ENCODE assay signal across 8 cellular contexts in genomic region chr9:137176302-137177182, GRCh38. TPM values are rescaled to one million over a fixed set of nuclear protein-coding genes. Genes with fewer than 3 reads are reported as not detected.
DNase-seq lines count a peak whose midpoint lies in the region; ATAC-seq and TF ChIP-seq lines count a peak whose summit lies in the region.

No MANE protein-coding gene starts in this region.

- H3K79me2 ChIP-seq in GM23338 (replicated peaks; ENCODE audit: insufficient read depth) (no peaks in the 10 kb centered on the region), fibroblast of lung (ENCODE audit: control insufficient read depth, insufficient read depth, low read length) (no peaks in the 10 kb centered on the region), smooth muscle cell (ENCODE audit: low read depth) (no peaks in the 10 kb centered on the region)

- no TSS peak for BruUV-seq in Calu3 (replicated peaks; lab: Mats Ljungman, UMichigan)

- peaks cover 1% of the 10 kb centered on the region; the same call in 1 of the 2 replicates for H3K27me3 ChIP-seq in GM23338 (ENCODE audit: insufficient read depth)
- H3K27me3 ChIP-seq in fibroblast of lung (ENCODE audit: control insufficient read depth, insufficient read depth, low read length), result no peaks in the 10 kb centered on the region
- peaks cover 9% of the 10 kb centered on the region for H3K27me3 ChIP-seq in smooth muscle cell (ENCODE audit: low read depth)

- CTCF ChIA-PET in Calu3 (lab: Charles Lee), result interaction anchor here (0.5 to 1.3 kb wide), 5 partner anchors 45 to 90 kb away, joined by 3 to 8 read pairs (median 3); partner anchors contain the start of gene RNF224

- in situ Hi-C loops in SK-MEL-5 (cut with HindIII; ENCODE audit: low pct_unique_long_range_greater_than_20kb, low sequenced_read_pairs), result no loop called here

- ATAC-seq in GM23338 (peak; percentile 67), GM19467 (IDR thresholded peaks at IDR 0.05; ENCODE audit: unreplicated experiment) (no peak)

- WGBS in smooth muscle cell (ENCODE audit: low lambda C conversion rate), result 65% methylated on average over 17 of the region's 17 CpGs

- TF ChIP-seq CTCF in Calu3 (IDR thresholded peaks at IDR 0.05; ENCODE audit: unreplicated experiment), result no peak
- peak; percentile 43 to 58 for TF ChIP-seq CTCF in GM23338 (conservative IDR thresholded peaks at IDR 0.05; ENCODE audit: low read depth in 2 of 2)
- TF ChIP-seq CTCF in fibroblast of lung (conservative IDR thresholded peaks at IDR 0.05 in 1 of 2, IDR thresholded peaks at IDR 0.05 in 1 of 2; ENCODE audit: low read depth in 1 of 2, low read length in 2 of 2), result peak; percentile 29 to 65
- TF ChIP-seq CTCF in smooth muscle cell (IDR thresholded peaks at IDR 0.05; ENCODE audit: borderline replicate concordance, insufficient read depth, poor library complexity, severe bottlenecking), result peak; percentile 36

- H3K4me2 ChIP-seq in GM23338 (no peak overlapping the region), fibroblast of lung (ENCODE audit: extremely low read depth, insufficient read depth, low read length) (no peak overlapping the region), smooth muscle cell (no peak overlapping the region)

- H3K27ac ChIP-seq in GM23338 (ENCODE audit: low read depth) (no peak overlapping the region), fibroblast of lung (ENCODE audit: insufficient read depth, low read length) (no peak overlapping the region), smooth muscle cell (ENCODE audit: low read depth) (no peak overlapping the region)

- H3K27ac Mint-ChIP-seq in Calu3 (ENCODE audit: unreplicated experiment), result no peak overlapping the region
- no peak overlapping the region for H3K27ac Mint-ChIP-seq in GM23338

- H3K36me3 ChIP-seq in GM23338 (ENCODE audit: insufficient read depth), result no peaks in the 10 kb centered on the region
- H3K36me3 ChIP-seq in fibroblast of lung (ENCODE audit: control insufficient read depth, insufficient read depth, low read length), result peaks cover 21% of the 10 kb centered on the region
- H3K36me3 ChIP-seq in smooth muscle cell (ENCODE audit: low read depth), result no peaks in the 10 kb centered on the region

- intact Hi-C loops in Calu3 (cut with micrococcal nuclease; ENCODE audit: unreplicated experiment), result loop anchor here (5.0 kb wide), 1 partner anchor 51 kb away; the partner anchor contains the start of genes CYSRT1 and RNF224

- H2AFZ ChIP-seq in GM23338 (no peak overlapping the region), fibroblast of lung (ENCODE audit: low read length) (no peak overlapping the region), smooth muscle cell (ENCODE audit: low read depth) (no peak overlapping the region)

- no peak overlapping the region for H3K4me3 ChIP-seq in GM23338
- H3K4me3 ChIP-seq in fibroblast of lung (replicated peaks in 1 of 4; ENCODE audit: control extremely low read depth in 1 of 4, insufficient read depth in 1 of 4, low read depth in 3 of 4, low read length in 4 of 4), result no peak overlapping the region
- H3K4me3 ChIP-seq in smooth muscle cell, result no peak overlapping the region

- no peaks in the 10 kb centered on the region for H4K20me1 ChIP-seq in GM23338 (replicated peaks; ENCODE audit: insufficient read depth)
- H4K20me1 ChIP-seq in fibroblast of lung (ENCODE audit: control insufficient read depth, extremely low read depth, insufficient read depth, low read length), result no peaks in the 10 kb centered on the region
- H4K20me1 ChIP-seq in smooth muscle cell (ENCODE audit: low read depth), result no peaks in the 10 kb centered on the region

- peaks cover 9% of the 10 kb centered on the region for H3K4me1 Mint-ChIP-seq in Calu3 (ENCODE audit: low read depth, unreplicated experiment)
- no peaks in the 10 kb centered on the region; the same call in 1 of the 3 replicates for H3K4me1 Mint-ChIP-seq in GM23338

- H3K9me3 Mint-ChIP-seq in Calu3 (ENCODE audit: low read depth, unreplicated experiment) (no peaks in the 10 kb centered on the region), GM23338 (no peaks in the 10 kb centered on the region)

- H3K4me1 ChIP-seq in GM23338 (ENCODE audit: insufficient read depth) (no peaks in the 10 kb centered on the region), fibroblast of lung (ENCODE audit: control insufficient read depth, extremely low read depth, insufficient read depth, low read length) (peaks cover 2% of the 10 kb centered on the region), smooth muscle cell (ENCODE audit: low read depth) (no peaks in the 10 kb centered on the region)

- H3F3A ChIP-seq in GM23338 (replicated peaks; ENCODE audit: low read depth) (peaks cover 7% of the 10 kb centered on the region; the same call in 1 of the 2 replicates), smooth muscle cell (ENCODE audit: low read depth) (no peaks in the 10 kb centered on the region)

- H3K9me2 ChIP-seq in GM23338 (ENCODE audit: insufficient read depth), result no peaks in the 10 kb centered on the region

- H3K36me3 Mint-ChIP-seq in Calu3 (ENCODE audit: insufficient read depth, unreplicated experiment), result peaks cover 8% of the 10 kb centered on the region
- H3K36me3 Mint-ChIP-seq in GM23338 (ENCODE audit: low read depth), result peaks cover 4% of the 10 kb centered on the region; the same call in 1 of the 3 replicates

- H3K9me3 ChIP-seq in fibroblast of lung (ENCODE audit: control insufficient read depth, insufficient read depth, low read depth, low read length) (no peaks in the 10 kb centered on the region), smooth muscle cell (replicated peaks; ENCODE audit: low read depth) (no peaks in the 10 kb centered on the region)

- no peak overlapping the region for H3K9ac ChIP-seq in fibroblast of lung (ENCODE audit: insufficient read depth, low read length)
- no peak overlapping the region for H3K9ac ChIP-seq in smooth muscle cell (ENCODE audit: low read depth)

- H3K4me3 Mint-ChIP-seq in Calu3 (ENCODE audit: low read depth, unreplicated experiment) (no peak overlapping the region), GM23338 (no peak overlapping the region)

- DNase-seq in Calu3 (peak; percentile 51), GM23338 (ENCODE audit: low spot score) (peak; percentile 70), SK-MEL-5 (ENCODE audit: low read depth, low spot score) (peak; percentile 78), fibroblast of lung (ENCODE audit: low read depth in 2 of 2) (peak; percentile 18 to 26), smooth muscle cell (lab: John Stamatoyannopoulos, UW; ENCODE audit: unreplicated experiment) (no peak), SHP77 treated with DMSO at 0.1 percent for 48 hours (lab: John Stamatoyannopoulos, UW) (no peak), OCI-M2 (lab: John Stamatoyannopoulos, UW; ENCODE audit: unreplicated experiment) (no peak)

- peaks cover 11% of the 10 kb centered on the region for H3K27me3 Mint-ChIP-seq in Calu3 (ENCODE audit: unreplicated experiment)
- peaks cover 8% of the 10 kb centered on the region for H3K27me3 Mint-ChIP-seq in GM23338 (ENCODE audit: insufficient read depth, low read depth, poor library complexity)

RNA-seq across cellular contexts. Expression of gene TMEM210, which starts 4.7 kb away (rescaled TPM):
- total RNA-seq in Calu3 (2022), result not detected in 2 replicates
- total RNA-seq in GM23338 (2014; rRNA removed; shearing (Covaris generic)), result not detected in 2 replicates
- not detected in 2 replicates for polyA plus RNA-seq in GM23338 (2016; fragmentation: Nextera tagmentation; extraction: Ambion mirVana)
- total RNA-seq in SK-MEL-5 (2014; rRNA removed; shearing (Covaris generic)), result not detected in 2 replicates
- not detected in 2 replicates for polyA plus RNA-seq in SK-MEL-5 (2015; cell fraction: cytosol; rRNA removed)
- not detected in 2 replicates for polyA plus RNA-seq in SK-MEL-5 (2015; cell fraction: nucleus; rRNA removed)
- total RNA-seq in fibroblast of lung, result not detected in 2 replicates
- polyA plus RNA-seq in fibroblast of lung, result not detected in 2 replicates
- not detected in 2 replicates for polyA plus RNA-seq in fibroblast of lung (2012)
- polyA minus RNA-seq in fibroblast of lung (ENCODE audit: low replicate concordance), result not detected in 2 replicates
- total RNA-seq in smooth muscle cell, result not detected in 2 replicates
- polyA plus RNA-seq in smooth muscle cell, result not detected in 2 replicates

RNA-seq across cellular contexts. Expression of gene LRRC26, which starts 6.7 kb away (rescaled TPM):
- 0.52 and 0.98 TPM in 2 replicates for total RNA-seq in Calu3 (2022)
- 0.16 and 0.21 TPM in 2 replicates for total RNA-seq in GM23338 (2014; rRNA removed; shearing (Covaris generic))
- polyA plus RNA-seq in GM23338 (2016; fragmentation: Nextera tagmentation; extraction: Ambion mirVana), result 3.0 and 4.3 TPM in 2 replicates
- 0.40 TPM in 1 of 2 replicates, not detected in the other for total RNA-seq in SK-MEL-5 (2014; rRNA removed; shearing (Covaris generic))
- polyA plus RNA-seq in SK-MEL-5 (2015; cell fraction: cytosol; rRNA removed), result 0.43 and 0.81 TPM in 2 replicates
- polyA plus RNA-seq in SK-MEL-5 (2015; cell fraction: nucleus; rRNA removed), result 0.83 TPM in 1 of 2 replicates, not detected in the other
- not detected in 2 replicates for total RNA-seq in fibroblast of lung
- polyA plus RNA-seq in fibroblast of lung, result not detected in 2 replicates
- not detected in 2 replicates for polyA plus RNA-seq in fibroblast of lung (2012)
- not detected in 2 replicates for polyA minus RNA-seq in fibroblast of lung (ENCODE audit: low replicate concordance)
- total RNA-seq in smooth muscle cell, result not detected in 2 replicates
- not detected in 2 replicates for polyA plus RNA-seq in smooth muscle cell

RNA-seq across cellular contexts. Expression of gene ANAPC2, which starts 11.8 kb away (rescaled TPM):
- total RNA-seq in Calu3 (2022) (49.4 and 51.4 TPM in 2 replicates), fibroblast of lung (15.9 and 18.0 TPM in 2 replicates), smooth muscle cell (12.6 and 16.3 TPM in 2 replicates)
- total RNA-seq in GM23338 (2014; rRNA removed; shearing (Covaris generic)), result 41.5 and 42.9 TPM in 2 replicates
- polyA plus RNA-seq in GM23338 (2016; fragmentation: Nextera tagmentation; extraction: Ambion mirVana) (16.4 and 19.2 TPM in 2 replicates), fibroblast of lung (9.1 and 12.3 TPM in 2 replicates), smooth muscle cell (6.6 and 17.6 TPM in 2 replicates)
- total RNA-seq in SK-MEL-5 (2014; rRNA removed; shearing (Covaris generic)), result 9.0 and 12.0 TPM in 2 replicates
- polyA plus RNA-seq in SK-MEL-5 (2015; cell fraction: cytosol; rRNA removed), result 28.6 and 34.7 TPM in 2 replicates
- polyA plus RNA-seq in SK-MEL-5 (2015; cell fraction: nucleus; rRNA removed), result 228 and 280 TPM in 2 replicates
- polyA plus RNA-seq in fibroblast of lung (2012), result 15.1 and 23.3 TPM in 2 replicates
- 22.1 and 29.7 TPM in 2 replicates for polyA minus RNA-seq in fibroblast of lung (ENCODE audit: low replicate concordance)

RNA-seq across cellular contexts. Expression of gene SSNA1, which starts 11.9 kb away (rescaled TPM):
- 41.9 and 44.1 TPM in 2 replicates for total RNA-seq in Calu3 (2022)
- total RNA-seq in GM23338 (2014; rRNA removed; shearing (Covaris generic)), result 91.5 and 132 TPM in 2 replicates
- 154 TPM in 2 replicates for polyA plus RNA-seq in GM23338 (2016; fragmentation: Nextera tagmentation; extraction: Ambion mirVana)
- 59.2 and 60.9 TPM in 2 replicates for total RNA-seq in SK-MEL-5 (2014; rRNA removed; shearing (Covaris generic))
- 96.5 and 117 TPM in 2 replicates for polyA plus RNA-seq in SK-MEL-5 (2015; cell fraction: cytosol; rRNA removed)
- polyA plus RNA-seq in SK-MEL-5 (2015; cell fraction: nucleus; rRNA removed), result 29.2 and 31.6 TPM in 2 replicates
- 56.3 and 58.3 TPM in 2 replicates for total RNA-seq in fibroblast of lung
- polyA plus RNA-seq in fibroblast of lung, result 37.7 and 51.2 TPM in 2 replicates
- 62.2 and 95.4 TPM in 2 replicates for polyA plus RNA-seq in fibroblast of lung (2012)
- 21.3 and 25.8 TPM in 2 replicates for polyA minus RNA-seq in fibroblast of lung (ENCODE audit: low replicate concordance)
- total RNA-seq in smooth muscle cell, result 32.7 and 69.5 TPM in 2 replicates
- 84.9 and 94.1 TPM in 2 replicates for polyA plus RNA-seq in smooth muscle cell

RNA-seq across cellular contexts. Expression of gene TPRN, which starts 24.0 kb away (rescaled TPM):
- 18.3 and 20.3 TPM in 2 replicates for total RNA-seq in Calu3 (2022)
- 29.2 and 29.3 TPM in 2 replicates for total RNA-seq in GM23338 (2014; rRNA removed; shearing (Covaris generic))
- polyA plus RNA-seq in GM23338 (2016; fragmentation: Nextera tagmentation; extraction: Ambion mirVana), result 6.4 and 9.1 TPM in 2 replicates
- total RNA-seq in SK-MEL-5 (2014; rRNA removed; shearing (Covaris generic)), result 8.6 and 9.3 TPM in 2 replicates
- 14.2 and 19.1 TPM in 2 replicates for polyA plus RNA-seq in SK-MEL-5 (2015; cell fraction: cytosol; rRNA removed)
- polyA plus RNA-seq in SK-MEL-5 (2015; cell fraction: nucleus; rRNA removed), result 16.5 and 23.9 TPM in 2 replicates
- total RNA-seq in fibroblast of lung, result 5.1 and 5.8 TPM in 2 replicates
- polyA plus RNA-seq in fibroblast of lung, result 1.6 and 2.3 TPM in 2 replicates
- polyA plus RNA-seq in fibroblast of lung (2012), result 4.4 and 8.7 TPM in 2 replicates
- 2.5 and 2.9 TPM in 2 replicates for polyA minus RNA-seq in fibroblast of lung (ENCODE audit: low replicate concordance)
- total RNA-seq in smooth muscle cell, result 4.0 and 6.9 TPM in 2 replicates
- polyA plus RNA-seq in smooth muscle cell, result 15.0 and 19.0 TPM in 2 replicates

Comparison
In these comparisons a context has a peak if more than half of its experiments do, and no peak if none do; other contexts are left out.
1. DNase-seq: peak in Calu3 (single experiment), GM23338 (single experiment), SK-MEL-5 (single experiment) and fibroblast of lung (2 of 2); none in smooth muscle cell (single experiment), SHP77 treated with DMSO at 0.1 percent for 48 hours (single experiment) and OCI-M2 (single experiment).